In the genomic region with DNA sequence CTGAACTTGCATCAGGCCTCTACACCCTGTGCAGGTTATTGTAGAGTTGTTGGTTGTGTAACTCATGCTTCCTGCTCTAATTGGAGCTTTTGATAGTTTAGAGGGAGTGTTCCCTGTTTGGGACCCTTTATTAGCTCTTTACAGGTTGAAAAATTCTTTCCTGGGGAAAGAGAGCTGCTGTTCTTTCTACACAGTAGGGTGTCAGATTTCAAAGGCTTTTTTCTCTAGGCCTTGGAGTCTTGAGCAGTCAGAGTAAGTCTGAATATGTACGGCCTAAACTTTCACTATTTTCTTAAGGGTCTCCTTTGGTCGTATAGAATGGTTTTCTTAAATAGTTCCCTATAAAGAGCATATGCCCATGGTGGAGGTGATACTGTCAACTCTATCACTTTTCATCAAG, we compare ENCODE assay signal across 20 cellular contexts.
DNase-seq lines count a peak whose midpoint lies in the region; ATAC-seq, FAIRE-seq and TF ChIP-seq lines count a peak whose summit lies in the region.
"Had no signal": no experiment of that assay in that cellular context is flagged by ENCODE, and none has a peak within 500 bp of the region (broad histone marks: within the 10 kb centered on the region; RNA-seq: fewer than 3 reads in every experiment).

No MANE protein-coding gene starts in this region.

- no peak for TF ChIP-seq POLR2A in ovary (IDR thresholded peaks at IDR 0.05)

- intact Hi-C loops in ovary (cut with DNase I): no loop called here

- no peak for TF ChIP-seq EP300 in ovary (IDR thresholded peaks at IDR 0.05)

- no peak for FAIRE-seq in frontal cortex (lab: Jason Lieb, UNC)

- H3K9ac ChIP-seq in adipocyte (ENCODE audit: low read length): no peak overlapping the region

- H3K36me3 ChIP-seq in adipocyte (ENCODE audit: control insufficient read depth, insufficient read depth, low read length, severe bottlenecking) (no peaks in the 10 kb centered on the region), ovary (no peaks in the 10 kb centered on the region)
- H3K36me3 ChIP-seq: MG63, Peyer's patch had no signal

- TF ChIP-seq CTCF in ovary (IDR thresholded peaks at IDR 0.05): no peak

- no peak overlapping the region for H3K4me3 ChIP-seq in adipocyte (ENCODE audit: low read length)
- no peak overlapping the region for H3K4me3 ChIP-seq in ovary
- H3K4me3 ChIP-seq: MG63, Peyer's patch had no signal

- no peaks in the 10 kb centered on the region for H3K9me3 ChIP-seq in adipocyte (ENCODE audit: control insufficient read depth, low read length)
- H3K9me3 ChIP-seq in ovary: no peaks in the 10 kb centered on the region
- H3K9me3 ChIP-seq: MG63, Peyer's patch had no signal

- no peak for ATAC-seq in HG02623 (IDR thresholded peaks at IDR 0.05; ENCODE audit: unreplicated experiment)
- ATAC-seq: SK-N-SH treated with all-trans-retinoic acid at 6 μM for 48 hours had no signal

- H3K27me3 ChIP-seq in adipocyte (replicated peaks; ENCODE audit: control insufficient read depth, insufficient read depth, low read length): no peaks in the 10 kb centered on the region
- H3K27me3 ChIP-seq in ovary: no peaks in the 10 kb centered on the region
- H3K27me3 ChIP-seq: MG63, Peyer's patch had no signal

- DNase-seq in SKM-1 treated with dmso at 0.1 percent for 144 hours (lab: John Stamatoyannopoulos, UW; ENCODE audit: unreplicated experiment) (peak; percentile 22), SKM-1 (lab: John Stamatoyannopoulos, UW; ENCODE audit: unreplicated experiment) (no peak), adipocyte (ENCODE audit: low read depth) (peak; percentile 1), iris pigment epithelial cell (ENCODE audit: low read depth) (peak; percentile 8), ovary (no peak), frontal cortex (ENCODE audit: low spot score in 2 of 2) (no peak), GM03348 (ENCODE audit: low spot score) (no peak)
- DNase-seq: 8988T, C1 segment of cervical spinal cord, KG1, MG63, NCI-H1105, NCI-H187, NCI-H2171 treated with DMSO at 0.1 percent for 48 hours, NCI-H510A, NCI-H82, Peyer's patch, SHP77 had no signal

- H3K4me1 ChIP-seq in adipocyte (ENCODE audit: control insufficient read depth, insufficient read depth, low read length) (no peaks in the 10 kb centered on the region), ovary (ENCODE audit: insufficient read depth) (no peaks in the 10 kb centered on the region)
- H3K4me1 ChIP-seq: Peyer's patch had no signal

- H3K27ac ChIP-seq in ovary: no peak overlapping the region
- H3K27ac ChIP-seq: Peyer's patch had no signal

- WGBS in ovary, 3 donors: 29 to 34% (median 31%) methylated on average over 2 of the region's 2 CpGs

Comparison
In these comparisons a context has a peak if more than half of its experiments do, and no peak if none do; other contexts are left out.
1. DNase-seq: peak in SKM-1 treated with dmso at 0.1 percent for 144 hours (single experiment), adipocyte (single experiment) and iris pigment epithelial cell (single experiment); none in SKM-1 (single experiment), ovary (0 of 5), frontal cortex (0 of 2) and GM03348 (single experiment).